Comparison of ENCODE assay signal across 10 cellular contexts in genomic region chr7:26515462-26515861, GRCh38.
DNase-seq lines count a peak whose midpoint lies in the region; ATAC-seq and TF ChIP-seq lines count a peak whose summit lies in the region.
"Had no signal": no experiment of that assay in that cellular context is flagged by ENCODE, and none has a peak within 500 bp of the region (broad histone marks: within the 10 kb centered on the region; RNA-seq: fewer than 3 reads in every experiment).

No MANE protein-coding gene starts in this region.

- TF ChIP-seq CTCF in MM.1S (IDR thresholded peaks at IDR 0.05; ENCODE audit: low read length) = no peak
- no peak for TF ChIP-seq CTCF in OCI-LY3 (IDR thresholded peaks at IDR 0.05; ENCODE audit: low read depth, low read length)
- TF ChIP-seq CTCF in upper lobe of right lung (IDR thresholded peaks at IDR 0.05) = no peak

- no peaks in the 10 kb centered on the region for H3K4me1 ChIP-seq in MM.1S (ENCODE audit: low read length)
- peaks cover 13% of the 10 kb centered on the region for H3K4me1 ChIP-seq in OCI-LY3 (ENCODE audit: low read length)
- H3K4me1 ChIP-seq in upper lobe of right lung = no peaks in the 10 kb centered on the region

- H2AFZ ChIP-seq in MM.1S (ENCODE audit: low read length) = no peak overlapping the region
- H2AFZ ChIP-seq in OCI-LY3 (ENCODE audit: low read depth, low read length) = no peak overlapping the region

- H4K20me1 ChIP-seq in MM.1S (ENCODE audit: insufficient read depth, low read length) (no peaks in the 10 kb centered on the region), OCI-LY3 (ENCODE audit: insufficient read depth, low read length) (no peaks in the 10 kb centered on the region)

- H3K9ac ChIP-seq in MM.1S (ENCODE audit: low read length) = no peak overlapping the region
- no peak overlapping the region for H3K9ac ChIP-seq in OCI-LY3 (ENCODE audit: low read length)

- no peak for ATAC-seq in GM18868 (IDR thresholded peaks at IDR 0.05; ENCODE audit: unreplicated experiment)
- ATAC-seq in GM18909 (IDR thresholded peaks at IDR 0.05; ENCODE audit: poor library complexity, unreplicated experiment) = no peak
- no peak for ATAC-seq in upper lobe of right lung
- ATAC-seq: left cardiac atrium had no signal

- H3K36me3 ChIP-seq in MM.1S (replicated peaks; ENCODE audit: insufficient read depth, low read length) (no peaks in the 10 kb centered on the region), OCI-LY3 (replicated peaks; ENCODE audit: low read depth, low read length) (no peaks in the 10 kb centered on the region), upper lobe of right lung (no peaks in the 10 kb centered on the region)

- H3F3A ChIP-seq in MM.1S (ENCODE audit: insufficient read depth, low read length) = no peaks in the 10 kb centered on the region

- no peaks in the 10 kb centered on the region for H3K9me2 ChIP-seq in MM.1S (replicated peaks; ENCODE audit: insufficient read depth, low read length)

- intact Hi-C loops in upper lobe of right lung (cut with DNase I) = no loop called here

- DNase-seq in COR-L47 (lab: John Stamatoyannopoulos, UW) (peak; percentile 81), MM.1S (peak; percentile 10), globus pallidus (ENCODE audit: low spot score) (peak; percentile 4), HT-29 (ENCODE audit: low spot score) (no peak), upper lobe of right lung (no peak)
- DNase-seq: AML-193, left cardiac atrium had no signal

- H3K27ac ChIP-seq in MM.1S (ENCODE audit: low read length) (no peak overlapping the region), OCI-LY3 (ENCODE audit: low read length) (no peak overlapping the region), upper lobe of right lung (no peak overlapping the region)

- H3K27me3 ChIP-seq in MM.1S (replicated peaks; ENCODE audit: insufficient read depth, low read length) (no peaks in the 10 kb centered on the region), OCI-LY3 (ENCODE audit: low read depth, low read length) (no peaks in the 10 kb centered on the region), upper lobe of right lung (no peaks in the 10 kb centered on the region)

- H3K4me2 ChIP-seq in MM.1S (ENCODE audit: low read depth, low read length) = no peak overlapping the region
- H3K4me2 ChIP-seq in OCI-LY3 (ENCODE audit: low read length) = peak overlapping the region; percentile 28; the same call in 1 of the 2 replicates

- no peak overlapping the region for H3K4me3 ChIP-seq in MM.1S (ENCODE audit: low read length)
- H3K4me3 ChIP-seq in OCI-LY3 (ENCODE audit: low read length) = no peak overlapping the region
- H3K4me3 ChIP-seq in upper lobe of right lung = no peak overlapping the region

- H3K79me2 ChIP-seq in MM.1S (ENCODE audit: low read length) = no peaks in the 10 kb centered on the region
- H3K79me2 ChIP-seq in OCI-LY3 (ENCODE audit: low read length) = no peaks in the 10 kb centered on the region

- H3K9me3 ChIP-seq in MM.1S (replicated peaks; ENCODE audit: insufficient read depth, low read length) (no peaks in the 10 kb centered on the region), OCI-LY3 (ENCODE audit: insufficient read depth, low read length) (no peaks in the 10 kb centered on the region), upper lobe of right lung (no peaks in the 10 kb centered on the region)

Comparison
In these comparisons a context has a peak if more than half of its experiments do, and no peak if none do; other contexts are left out.
1. DNase-seq: peak in COR-L47 (single experiment), MM.1S (single experiment) and globus pallidus (single experiment); none in HT-29 (single experiment) and upper lobe of right lung (single experiment).